ENCODE assay signal across 32 cellular contexts in the genomic region with DNA sequence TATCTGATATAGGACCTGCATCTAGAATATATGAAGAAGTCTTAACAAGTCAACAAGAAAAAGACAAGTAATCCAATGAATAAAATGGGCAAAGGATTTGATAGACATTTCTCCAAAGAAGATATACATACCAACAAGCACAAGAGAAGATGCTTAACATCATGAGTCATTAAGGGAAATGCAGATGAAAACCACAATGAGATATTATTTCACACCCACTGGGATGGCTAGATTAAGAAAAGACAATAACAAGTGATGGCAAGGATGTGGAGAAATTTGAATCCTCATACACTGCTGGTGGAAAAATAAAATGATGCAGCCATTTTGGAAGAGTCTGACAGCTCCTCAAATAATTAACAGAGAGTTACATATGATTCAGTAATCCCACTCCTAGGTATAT.
DNase-seq lines count a peak whose midpoint lies in the region; ATAC-seq and TF ChIP-seq lines count a peak whose summit lies in the region.
"Had no signal": no experiment of that assay in that cellular context is flagged by ENCODE, and none has a peak within 500 bp of the region (broad histone marks: within the 10 kb centered on the region; RNA-seq: fewer than 3 reads in every experiment).

No MANE protein-coding gene starts in this region.

- H3K27ac Mint-ChIP-seq in activated T-cell treated with anti-CD3 and anti-CD28 coated beads, Interleukin-2, amount 50 U/mL, for 72 hours: no peak overlapping the region
- peak overlapping the region; percentile 4 for H3K27ac Mint-ChIP-seq in T-helper 2 cell treated with Interferon-gamma antibody and Interleukin-4, amounts not matched to agents 5 μg/mL and 100 μg/mL, for 36 hours
- H3K27ac Mint-ChIP-seq in stimulated activated naive CD8-positive, alpha-beta T cell treated with anti-CD3 and anti-CD28 coated beads, Interleukin-15, Interleukin-2, amounts not matched to agents 100 ng/mL and 50 ng/mL, for 24 hours: peak overlapping the region; percentile 37
- H3K27ac Mint-ChIP-seq: B cell; CD8-positive, alpha-beta T cell; GM23338; HFFc6; neural progenitor cell had no signal

- intact Hi-C loops in spleen (cut with DNase I; ENCODE audit: low total_unique reads) (no loop called here), lower leg skin (cut with DNase I; ENCODE audit: low total_unique reads) (no loop called here)

- H3K4me3 ChIP-seq in fibroblast of mammary gland (ENCODE audit: control insufficient read depth, low read depth, low read length): no peak overlapping the region
- no peak overlapping the region for H3K4me3 ChIP-seq in spleen
- no peak overlapping the region for H3K4me3 ChIP-seq in lower leg skin (ENCODE audit: low read depth, poor library complexity, severe bottlenecking)
- H3K4me3 ChIP-seq: adrenal gland, GM12878, GM23338, left lung, neural progenitor cell, right atrium auricular region, SJSA1, smooth muscle cell, thyroid gland, vagina had no signal

- peaks cover 0 to 2% of the 10 kb centered on the region in 2 donors for H3K36me3 Mint-ChIP-seq in activated T-cell treated with anti-CD3 and anti-CD28 coated beads, Interleukin-2, amount 50 U/mL, for 72 hours (ENCODE audit: insufficient read depth in 2 of 2)
- H3K36me3 Mint-ChIP-seq in T-helper 2 cell treated with Interferon-gamma antibody and Interleukin-4, amounts not matched to agents 5 μg/mL and 100 μg/mL, for 36 hours (ENCODE audit: low read depth): peaks cover 34% of the 10 kb centered on the region
- H3K36me3 Mint-ChIP-seq in stimulated activated naive CD8-positive, alpha-beta T cell treated with anti-CD3 and anti-CD28 coated beads, Interleukin-15, Interleukin-2, amounts not matched to agents 100 ng/mL and 50 ng/mL, for 24 hours (ENCODE audit: low read depth): no peaks in the 10 kb centered on the region
- H3K36me3 Mint-ChIP-seq: CD8-positive, alpha-beta T cell; neural progenitor cell had no signal

- no peaks in the 10 kb centered on the region for H3K27me3 Mint-ChIP-seq in activated T-cell treated with anti-CD3 and anti-CD28 coated beads, Interleukin-2, amount 50 U/mL, for 72 hours (ENCODE audit: low read depth)
- peaks cover 9% of the 10 kb centered on the region for H3K27me3 Mint-ChIP-seq in T-helper 2 cell treated with Interferon-gamma antibody and Interleukin-4, amounts not matched to agents 5 μg/mL and 100 μg/mL, for 36 hours (ENCODE audit: low read depth)
- peaks cover 4% of the 10 kb centered on the region for H3K27me3 Mint-ChIP-seq in stimulated activated naive CD8-positive, alpha-beta T cell treated with anti-CD3 and anti-CD28 coated beads, Interleukin-15, Interleukin-2, amounts not matched to agents 100 ng/mL and 50 ng/mL, for 24 hours

- no peak for TF ChIP-seq POLR2A in spleen (IDR thresholded peaks at IDR 0.05)
- TF ChIP-seq POLR2A in lower leg skin (IDR thresholded peaks at IDR 0.05): no peak

- no peaks in the 10 kb centered on the region for H3K4me1 ChIP-seq in spleen
- H3K4me1 ChIP-seq: adrenal gland, left lung, neural progenitor cell, parathyroid adenoma, right atrium auricular region, SJSA1, thyroid gland, vagina had no signal

- H3K27me3 ChIP-seq in spleen (replicated peaks in 1 of 7): no peaks in the 10 kb centered on the region
- H3K27me3 ChIP-seq: adrenal gland, left lung, neural progenitor cell, right atrium auricular region, SJSA1, thyroid gland, vagina had no signal

- H3K9me3 Mint-ChIP-seq in activated T-cell treated with anti-CD3 and anti-CD28 coated beads, Interleukin-2, amount 50 U/mL, for 72 hours: peaks cover 2 to 3% of the 10 kb centered on the region in 2 donors
- H3K9me3 Mint-ChIP-seq in T-helper 2 cell treated with Interferon-gamma antibody and Interleukin-4, amounts not matched to agents 5 μg/mL and 100 μg/mL, for 36 hours: peaks cover 28% of the 10 kb centered on the region
- H3K9me3 Mint-ChIP-seq in stimulated activated naive CD8-positive, alpha-beta T cell treated with anti-CD3 and anti-CD28 coated beads, Interleukin-15, Interleukin-2, amounts not matched to agents 100 ng/mL and 50 ng/mL, for 24 hours: peaks cover 6% of the 10 kb centered on the region
- H3K9me3 Mint-ChIP-seq: CD8-positive, alpha-beta T cell; GM23338; neural progenitor cell had no signal

- peak; percentile 55 to 66 for ATAC-seq in activated T-cell treated with anti-CD3 and anti-CD28 coated beads, Interleukin-2, amount 50 U/mL, for 72 hours (replicated peaks in 1 of 2)
- ATAC-seq: CD8-positive, alpha-beta T cell; GM12878; GM23338; left lung had no signal

- no peaks in the 10 kb centered on the region for H3K9me3 ChIP-seq in spleen
- H3K9me3 ChIP-seq: adrenal gland, left lung, right atrium auricular region, SJSA1, thyroid gland, vagina had no signal

- H3K36me3 ChIP-seq in spleen: no peaks in the 10 kb centered on the region
- H3K36me3 ChIP-seq: adrenal gland, left lung, neural progenitor cell, right atrium auricular region, SJSA1, thyroid gland, vagina had no signal

- H3K4me1 Mint-ChIP-seq in activated T-cell treated with anti-CD3 and anti-CD28 coated beads, Interleukin-2, amount 50 U/mL, for 72 hours (ENCODE audit: low read depth): peaks cover 25% of the 10 kb centered on the region
- peaks cover 58% of the 10 kb centered on the region for H3K4me1 Mint-ChIP-seq in T-helper 2 cell treated with Interferon-gamma antibody and Interleukin-4, amounts not matched to agents 5 μg/mL and 100 μg/mL, for 36 hours (ENCODE audit: low read depth)
- H3K4me1 Mint-ChIP-seq in stimulated activated naive CD8-positive, alpha-beta T cell treated with anti-CD3 and anti-CD28 coated beads, Interleukin-15, Interleukin-2, amounts not matched to agents 100 ng/mL and 50 ng/mL, for 24 hours (ENCODE audit: low read depth): peaks cover 21% of the 10 kb centered on the region
- H3K4me1 Mint-ChIP-seq: B cell, neural progenitor cell had no signal

- TF ChIP-seq CTCF in fibroblast of mammary gland (conservative IDR thresholded peaks at IDR 0.05; ENCODE audit: control insufficient read depth, insufficient read depth, low read depth, low read length) (no peak), spleen (IDR thresholded peaks at IDR 0.05 in 8 of 11, conservative IDR thresholded peaks at IDR 0.05 in 3 of 11) (no peak), lower leg skin (IDR thresholded peaks at IDR 0.05) (no peak)

- H3K27ac ChIP-seq in spleen: no peak overlapping the region
- H3K27ac ChIP-seq: adrenal gland, epithelial cell of prostate, left lung, neural progenitor cell, parathyroid adenoma, right atrium auricular region, RWPE1, SJSA1, thyroid gland, vagina had no signal

- no peak for DNase-seq in activated T-cell treated with anti-CD3 and anti-CD28 coated beads, Interleukin-2, amount 50 U/mL, for 72 hours
- no peak for DNase-seq in activated T-cell treated with anti-CD3 and anti-CD28 coated beads, Interleukin-2, amount 50 U/mL, for 1 hour
- no peak for DNase-seq in T-helper 2 cell treated with Interferon-gamma antibody and Interleukin-4, amounts not matched to agents 5 μg/mL and 100 μg/mL, for 36 hours (ENCODE audit: low spot score)
- DNase-seq in fibroblast of mammary gland (ENCODE audit: low read depth) (peak; percentile 7), spleen (no peak), lower leg skin (ENCODE audit: low spot score in 2 of 2) (no peak), NCI-H2107 treated with DMSO at 0.1 percent for 48 hours (lab: John Stamatoyannopoulos, UW; ENCODE audit: unreplicated experiment) (no peak)
- DNase-seq: activated effector memory CD4-positive, alpha-beta T cell treated with anti-CD3 and anti-CD28 coated beads, Interleukin-2, amount 50 U/mL, for 16 hours; adrenal gland; CD8-positive, alpha-beta T cell; DMS 273 treated with DMSO at 0.1 percent for 48 hours; effector CD4-positive, alpha-beta T cell; HFFc6; left lung; mesenchymal stem cell; NCI-H1048; NCI-H2107; NCI-H446 treated with DMSO at 0.1 percent for 48 hours; stimulated activated CD4-positive, alpha-beta T cell treated with anti-CD3 and anti-CD28 coated beads, Interleukin-1b, Interleukin-23, amount 100 ng/mL, for 48 hours; thyroid gland had no signal

- no peak overlapping the region for H3K4me3 Mint-ChIP-seq in activated T-cell treated with anti-CD3 and anti-CD28 coated beads, Interleukin-2, amount 50 U/mL, for 72 hours
- H3K4me3 Mint-ChIP-seq in T-helper 2 cell treated with Interferon-gamma antibody and Interleukin-4, amounts not matched to agents 5 μg/mL and 100 μg/mL, for 36 hours: peak overlapping the region; percentile 5
- no peak overlapping the region for H3K4me3 Mint-ChIP-seq in stimulated activated naive CD8-positive, alpha-beta T cell treated with anti-CD3 and anti-CD28 coated beads, Interleukin-15, Interleukin-2, amounts not matched to agents 100 ng/mL and 50 ng/mL, for 24 hours
- H3K4me3 Mint-ChIP-seq: B cell; CD8-positive, alpha-beta T cell; GM23338; HFFc6; neural progenitor cell had no signal
